8 cellular contexts compared by ENCODE assay signal in the genomic region with DNA sequence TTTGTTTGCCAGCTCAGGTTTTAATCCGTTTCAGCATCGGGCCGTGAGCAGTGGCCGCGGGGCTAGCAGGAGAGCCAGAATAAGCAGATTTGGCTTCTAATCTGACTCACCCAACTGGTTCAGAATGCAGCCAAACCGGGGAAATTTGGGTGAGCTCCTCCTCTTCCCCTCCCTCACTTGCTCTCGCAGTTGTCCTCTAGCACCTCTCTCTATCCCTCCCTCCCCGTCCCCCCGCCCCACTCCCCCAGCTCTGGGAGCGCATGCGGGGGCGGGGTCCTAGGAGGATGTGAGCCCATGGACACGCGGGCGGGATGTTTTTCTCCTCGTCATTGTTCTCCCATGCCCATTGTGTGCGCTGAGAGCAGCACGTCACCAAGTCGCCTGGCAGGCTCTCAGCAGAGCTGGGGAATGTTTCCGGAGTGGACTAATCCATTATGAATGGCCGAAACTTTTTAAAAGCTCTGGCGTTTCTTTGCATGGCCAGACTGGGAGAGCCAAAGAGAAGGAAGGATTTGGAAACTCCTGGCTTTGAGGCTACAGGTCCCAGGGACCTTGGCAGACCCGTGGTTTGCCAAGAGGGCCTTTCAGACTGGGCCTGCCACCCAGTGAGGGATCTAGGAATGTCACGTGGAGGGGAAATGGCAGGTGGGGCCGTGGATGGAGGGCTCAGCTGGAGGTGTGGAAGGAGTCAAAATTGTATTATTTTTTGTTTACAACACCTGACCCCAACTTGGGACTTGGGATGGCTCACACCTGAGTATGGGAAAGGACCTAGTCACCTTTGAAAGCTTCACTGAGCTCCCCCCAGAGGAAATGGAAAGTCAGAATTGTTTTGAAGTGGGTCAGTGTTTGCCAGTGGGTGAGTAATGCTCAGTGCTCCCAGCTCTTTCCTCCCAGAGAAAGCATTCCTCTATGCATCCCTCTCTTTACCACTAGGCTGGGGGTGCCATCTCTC. TPM values are rescaled to one million over a fixed set of nuclear protein-coding genes. Genes with fewer than 3 reads are reported as not detected.
DNase-seq lines count a peak whose midpoint lies in the region; ATAC-seq and TF ChIP-seq lines count a peak whose summit lies in the region.

No MANE protein-coding gene starts in this region.

- H3K36me3 ChIP-seq in A673 (ENCODE audit: insufficient read depth, low read length, poor library complexity, severe bottlenecking) (no peaks in the 10 kb centered on the region), GM23248 (ENCODE audit: low read depth) (no peaks in the 10 kb centered on the region), PC-3 (ENCODE audit: low read depth, low read length) (no peaks in the 10 kb centered on the region), kidney epithelial cell (ENCODE audit: control insufficient read depth, insufficient read depth, low read length) (no peaks in the 10 kb centered on the region), spleen (no peaks in the 10 kb centered on the region)
- H3K36me3 ChIP-seq in effector memory CD4-positive, alpha-beta T cell (ENCODE audit: control insufficient read depth, insufficient read depth, low read length), result no peaks in the 10 kb centered on the region

- WGBS in GM23248 (ENCODE audit: low coverage in 1 of 2, low lambda C conversion rate in 2 of 2, missing lambda C conversion rate in 2 of 2), 2 experiments, result 2 to 3% methylated on average over 21 to 25 of the region's 25 CpGs
- WGBS in spleen, 5 donors, result 0 to 3% (median 2%) methylated on average over 24 to 25 of the region's 25 CpGs

- H3K4me2 ChIP-seq in GM23248 (ENCODE audit: unreplicated experiment) (peak overlapping the region; percentile 82), PC-3 (ENCODE audit: low read length) (peak overlapping the region; percentile 90)

- peak overlapping the region; percentile 89 for H2AFZ ChIP-seq in GM23248
- peak overlapping the region; percentile 71 for H2AFZ ChIP-seq in PC-3 (ENCODE audit: low read length)

- no peaks in the 10 kb centered on the region for H3K36me3 Mint-ChIP-seq in chondrocyte (ENCODE audit: low read depth)

- H4K20me1 ChIP-seq in GM23248 (ENCODE audit: insufficient read depth) (no peaks in the 10 kb centered on the region), PC-3 (ENCODE audit: low read length) (no peaks in the 10 kb centered on the region)

- H3F3A ChIP-seq in GM23248 (ENCODE audit: insufficient read depth) (peaks cover 6% of the 10 kb centered on the region; the same call in 1 of the 2 replicates), PC-3 (ENCODE audit: low read length, unreplicated experiment) (peaks cover 3% of the 10 kb centered on the region)

- H3K79me2 ChIP-seq in GM23248 (ENCODE audit: insufficient read depth), result no peaks in the 10 kb centered on the region
- H3K79me2 ChIP-seq in PC-3 (ENCODE audit: low read length), result no peaks in the 10 kb centered on the region

- ATAC-seq in PC-3, result peak; percentile 86

- H3K27ac ChIP-seq in A673 (ENCODE audit: low read depth, low read length, poor library complexity, severe bottlenecking), result peak overlapping the region; percentile 45
- H3K27ac ChIP-seq in GM23248, result peak overlapping the region; percentile 82
- peak overlapping the region; percentile 99 for H3K27ac ChIP-seq in PC-3 (ENCODE audit: low read length)
- H3K27ac ChIP-seq in spleen, result peak overlapping the region in 7 of 8 donors; percentile 32 to 73 (median 67)
- H3K27ac ChIP-seq in effector memory CD4-positive, alpha-beta T cell (ENCODE audit: insufficient read depth, low read length, poor library complexity, severe bottlenecking), result no peak overlapping the region

- no peak for TF ChIP-seq POLR2A in spleen (IDR thresholded peaks at IDR 0.05)

- H3K9me2 ChIP-seq in GM23248 (ENCODE audit: insufficient read depth) (no peaks in the 10 kb centered on the region), PC-3 (replicated peaks; ENCODE audit: low read length) (no peaks in the 10 kb centered on the region)

- H3K9ac ChIP-seq in GM23248 (peak overlapping the region; percentile 76), PC-3 (ENCODE audit: low read length) (peak overlapping the region; percentile 93)

- no peaks in the 10 kb centered on the region for H3K9me3 ChIP-seq in A673 (ENCODE audit: low read depth, low read length, poor library complexity, severe bottlenecking)
- no peaks in the 10 kb centered on the region for H3K9me3 ChIP-seq in GM23248 (ENCODE audit: low read depth)
- H3K9me3 ChIP-seq in PC-3 (ENCODE audit: low read length), result no peaks in the 10 kb centered on the region
- H3K9me3 ChIP-seq in spleen, result no peaks in the 10 kb centered on the region
- no peaks in the 10 kb centered on the region for H3K9me3 ChIP-seq in effector memory CD4-positive, alpha-beta T cell (ENCODE audit: control insufficient read depth, low read length)

- CTCF ChIA-PET in A673 (lab: Charles Lee), result interaction anchor here (1.2 kb wide), 1 partner anchor 114 kb away, joined by 11 read pairs; no protein-coding TSS in a partner anchor
- CTCF ChIA-PET in PC-3 (lab: Charles Lee), result interaction anchor here (0.6 to 1.9 kb wide), 11 partner anchors 9 to 272 kb away, joined by 3 to 19 read pairs (median 5); a partner anchor contains a TSS

- peaks cover 36% of the 10 kb centered on the region for H3K27me3 Mint-ChIP-seq in chondrocyte (ENCODE audit: low read depth)

- POLR2A ChIA-PET in A673 (lab: Charles Lee; ENCODE audit: low non-redundant PET), result no interaction called here
- POLR2A ChIA-PET in PC-3 (lab: Charles Lee; ENCODE audit: unreplicated experiment), result interaction anchor here (0.5 to 1.2 kb wide), 7 partner anchors 35 to 345 kb away, joined by 3 to 10 read pairs (median 5); no protein-coding TSS in a partner anchor

- intact Hi-C loops in A673 (cut with micrococcal nuclease; ENCODE audit: unreplicated experiment) (loop anchor here (5.0 kb wide), 1 partner anchor 89 kb away; a partner anchor contains a TSS), PC-3 (cut with micrococcal nuclease) (loop anchor here (1.0 to 2.0 kb wide), 3 partner anchors 15 to 89 kb away; a partner anchor contains a TSS), spleen (cut with DNase I; ENCODE audit: low total_unique reads) (no loop called here)

- H3K4me1 Mint-ChIP-seq in chondrocyte (ENCODE audit: low read depth), result peaks cover 13% of the 10 kb centered on the region

- BruUV-seq in A673 (replicated peaks; lab: Mats Ljungman, UMichigan) (no TSS peak), PC-3 (replicated peaks; lab: Mats Ljungman, UMichigan) (TSS peak; percentile 80)

- H3K9me3 Mint-ChIP-seq in chondrocyte (ENCODE audit: low read depth), result no peaks in the 10 kb centered on the region

- H3K4me3 ChIP-seq in A673 (ENCODE audit: low read depth, low read length, poor library complexity, severe bottlenecking) (peak overlapping the region; percentile 31), GM23248 (peak overlapping the region; percentile 65), PC-3 (ENCODE audit: low read length) (peak overlapping the region; percentile 59), kidney epithelial cell (ENCODE audit: low read depth, low read length) (no peak overlapping the region), spleen (peak overlapping the region in 2 of 8 donors; percentile 24 to 50)
- H3K4me3 ChIP-seq in effector memory CD4-positive, alpha-beta T cell (ENCODE audit: insufficient read depth, low read depth, low read length, poor library complexity, severe bottlenecking), result no peak overlapping the region

- H3K27me3 ChIP-seq in A673 (replicated peaks; ENCODE audit: insufficient read depth, low read depth, low read length, poor library complexity), result peaks cover 5% of the 10 kb centered on the region
- peaks cover 2% of the 10 kb centered on the region; the same call in 1 of the 2 replicates for H3K27me3 ChIP-seq in GM23248 (replicated peaks; ENCODE audit: insufficient read depth)
- H3K27me3 ChIP-seq in PC-3 (ENCODE audit: low read length), result no peaks in the 10 kb centered on the region
- H3K27me3 ChIP-seq in kidney epithelial cell (ENCODE audit: control insufficient read depth, insufficient read depth, low read length), result peaks cover 5% of the 10 kb centered on the region
- peaks cover 0 to 80% (median 5%) of the 10 kb centered on the region in 7 donors for H3K27me3 ChIP-seq in spleen (replicated peaks in 1 of 7)
- peaks cover 10% of the 10 kb centered on the region for H3K27me3 ChIP-seq in effector memory CD4-positive, alpha-beta T cell (replicated peaks; ENCODE audit: control insufficient read depth, insufficient read depth, low read length, poor library complexity, severe bottlenecking)

- no peak for TF ChIP-seq CTCF in A673 (conservative IDR thresholded peaks at IDR 0.05; ENCODE audit: low read depth, low read length)
- peak; percentile 37 for TF ChIP-seq CTCF in PC-3 (conservative IDR thresholded peaks at IDR 0.05; ENCODE audit: low read depth, low read length)
- TF ChIP-seq CTCF in chondrocyte (IDR thresholded peaks at IDR 0.05), result peak; percentile 13
- TF ChIP-seq CTCF in kidney epithelial cell (IDR thresholded peaks at IDR 0.05; ENCODE audit: insufficient read depth, low read length, poor library complexity, severe bottlenecking), result no peak
- TF ChIP-seq CTCF in spleen (IDR thresholded peaks at IDR 0.05 in 8 of 11, conservative IDR thresholded peaks at IDR 0.05 in 3 of 11), result no peak

- peak overlapping the region; percentile 71 for H3K4me3 Mint-ChIP-seq in chondrocyte (ENCODE audit: unreplicated experiment)

- in situ Hi-C loops in GM23248 (cut with MboI), result no loop called here

- H3K4me1 ChIP-seq in A673 (ENCODE audit: insufficient read depth, low read length, poor library complexity, severe bottlenecking) (peaks cover 11% of the 10 kb centered on the region), GM23248 (ENCODE audit: insufficient read depth) (0 out of 2 replicates have a peak, but pooled peaks cover 4% of the 10 kb centered on the region), PC-3 (ENCODE audit: insufficient read depth, low read length) (peaks cover 33% of the 10 kb centered on the region), spleen (peaks cover 0 to 20% (median 11%) of the 10 kb centered on the region in 6 donors)
- H3K4me1 ChIP-seq in effector memory CD4-positive, alpha-beta T cell (ENCODE audit: control insufficient read depth, insufficient read depth, low read length, poor library complexity, severe bottlenecking), result peaks cover 2% of the 10 kb centered on the region

- H3K27ac Mint-ChIP-seq in chondrocyte (ENCODE audit: unreplicated experiment), result peak overlapping the region; percentile 88

- DNase-seq in A673 (ENCODE audit: low spot score), result peak; percentile 89
- DNase-seq in GM23248, result peak; percentile 95
- DNase-seq in PC-3, result peak; percentile 99
- DNase-seq in chondrocyte (ENCODE audit: low spot score), result peak; percentile 77
- peak; percentile 39 for DNase-seq in kidney epithelial cell (ENCODE audit: low read depth)
- DNase-seq in spleen, result peak; percentile 84
- no peak for DNase-seq in HK-2 (ENCODE audit: unreplicated experiment)
- DNase-seq in effector memory CD4-positive, alpha-beta T cell, result no peak

RNA-seq across cellular contexts. Expression of a gene that starts 39.2 kb away (rescaled TPM):
- 9.2 and 29.3 TPM in 2 replicates for total RNA-seq in A673 (2021)
- total RNA-seq in GM23248 (2014; rRNA removed; shearing (Covaris generic)), result not detected in 2 replicates
- not detected in 2 replicates for polyA plus RNA-seq in GM23248 (2016; fragmentation: Nextera tagmentation; extraction: Ambion mirVana)
- 13.2 and 16.4 TPM in 2 replicates for total RNA-seq in PC-3 (2014; rRNA removed)
- total RNA-seq in chondrocyte, result 10.2 to 18.4 TPM (median 17.3 TPM) in 3 replicates
- total RNA-seq in kidney epithelial cell, result 12.1 and 14.0 TPM in 2 replicates
- total RNA-seq in spleen, result 10 to 100 TPM; 14.1 to 25.3 (median 22.4) TPM
- 10 to 100 TPM in 1 of 3 donors, 1 to 10 TPM in 2; 3.5 to 15.3 (median 5.5) TPM for polyA plus RNA-seq in spleen

Comparison
In these comparisons a context has a peak if more than half of its experiments do, and no peak if none do; other contexts are left out.
1. DNase-seq: peak in A673 (single experiment), GM23248 (single experiment), PC-3 (single experiment), chondrocyte (single experiment), kidney epithelial cell (single experiment) and spleen (single experiment); none in HK-2 (single experiment) and effector memory CD4-positive, alpha-beta T cell (0 of 3).
2. H3K4me3 ChIP-seq: peak in A673 (single experiment), GM23248 (single experiment) and PC-3 (single experiment); none in kidney epithelial cell (single experiment) and effector memory CD4-positive, alpha-beta T cell (single experiment).
3. CTCF ChIP-seq: peak in PC-3 (single experiment) and chondrocyte (single experiment); none in A673 (single experiment), kidney epithelial cell (single experiment) and spleen (0 of 11).
4. RNA of a gene that starts 39.2 kb away (total RNA-seq): 14.1 to 25.3 TPM in spleen, 10.2 to 18.4 TPM in chondrocyte, 13.2 to 16.4 TPM in PC-3, 12.1 to 14.0 TPM in kidney epithelial cell and 9.2 to 29.3 TPM in A673; not detected in GM23248; every median in the first group is over 10 times any median in the second.